In genomic region chr5:97124335-97124734, GRCh38 we compare ENCODE assay signal across 24 cellular contexts. TPM values are rescaled to one million over a fixed set of nuclear protein-coding genes. Genes with fewer than 3 reads are reported as not detected.
DNase-seq lines count a peak whose midpoint lies in the region; ATAC-seq, FAIRE-seq and TF ChIP-seq lines count a peak whose summit lies in the region.
"Had no signal": no experiment of that assay in that cellular context is flagged by ENCODE, and none has a peak within 500 bp of the region (broad histone marks: within the 10 kb centered on the region; RNA-seq: fewer than 3 reads in every experiment).

No MANE protein-coding gene starts in this region.

- no peak for FAIRE-seq in bronchial epithelial cell (lab: Jason Lieb, UNC)

- CTCF ChIA-PET in MCF 10A (lab: Yijun Ruan, JAX) = interaction anchor here (0.9 kb wide), 1 partner anchor 19 kb away, joined by 4 read pairs; the partner anchor contains the start of gene LIX1

- H3K9me3 Mint-ChIP-seq in MCF 10A (ENCODE audit: unreplicated experiment) = no peaks in the 10 kb centered on the region
- H3K9me3 Mint-ChIP-seq: CD4-positive, alpha-beta memory T cell had no signal

- H3K9me3 ChIP-seq in breast epithelium = no peaks in the 10 kb centered on the region
- H3K9me3 ChIP-seq in testis = no peaks in the 10 kb centered on the region
- H3K9me3 ChIP-seq: BLaER1 had no signal

- H3K36me3 Mint-ChIP-seq in MCF 10A (ENCODE audit: insufficient read depth, unreplicated experiment) = no peaks in the 10 kb centered on the region
- H3K36me3 Mint-ChIP-seq: CD4-positive, alpha-beta memory T cell had no signal

- 71 to 80% methylated on average over 2 of the region's 2 CpGs for WGBS in testis, 2 donors

- no peak overlapping the region for H3K4me3 ChIP-seq in breast epithelium
- no peak overlapping the region for H3K4me3 ChIP-seq in bronchial epithelial cell (ENCODE audit: low read depth, low read length)
- no peak overlapping the region for H3K4me3 ChIP-seq in testis
- H3K4me3 ChIP-seq: BLaER1 had no signal

- no peaks in the 10 kb centered on the region for H3K27me3 ChIP-seq in breast epithelium
- H3K27me3 ChIP-seq in bronchial epithelial cell (ENCODE audit: control insufficient read depth, insufficient read depth, low read length) = no peaks in the 10 kb centered on the region
- no peaks in the 10 kb centered on the region for H3K27me3 ChIP-seq in testis
- H3K27me3 ChIP-seq: BLaER1 had no signal

- H3K4me1 Mint-ChIP-seq in MCF 10A (ENCODE audit: insufficient read depth, unreplicated experiment) = no peaks in the 10 kb centered on the region
- H3K4me1 Mint-ChIP-seq: CD4-positive, alpha-beta memory T cell had no signal

- no peak for ATAC-seq in HG02642 (IDR thresholded peaks at IDR 0.05; ENCODE audit: poor library complexity, unreplicated experiment)
- ATAC-seq: Panc1 had no signal

- no peak overlapping the region for H3K4me3 Mint-ChIP-seq in MCF 10A (ENCODE audit: unreplicated experiment)
- H3K4me3 Mint-ChIP-seq: CD4-positive, alpha-beta memory T cell had no signal

- H3K4me1 ChIP-seq in breast epithelium = no peaks in the 10 kb centered on the region
- no peaks in the 10 kb centered on the region for H3K4me1 ChIP-seq in testis

- TF ChIP-seq POLR2A in breast epithelium (IDR thresholded peaks at IDR 0.05) (no peak), testis (IDR thresholded peaks at IDR 0.05) (no peak)

- no peak overlapping the region for H3K27ac ChIP-seq in breast epithelium
- H3K27ac ChIP-seq in testis = no peak overlapping the region
- H3K27ac ChIP-seq: 22Rv1, BLaER1 had no signal

- H3K36me3 ChIP-seq in breast epithelium = no peaks in the 10 kb centered on the region
- H3K36me3 ChIP-seq in bronchial epithelial cell (ENCODE audit: control insufficient read depth, insufficient read depth, low read length) = no peaks in the 10 kb centered on the region
- no peaks in the 10 kb centered on the region for H3K36me3 ChIP-seq in testis (ENCODE audit: low read depth, missing control alignments)
- H3K36me3 ChIP-seq: BLaER1 had no signal

- DNase-seq in MCF 10A (ENCODE audit: unreplicated experiment) (peak; percentile 25), breast epithelium (ENCODE audit: low spot score in 2 of 2) (no peak), bronchial epithelial cell (ENCODE audit: low read depth) (peak; percentile 73), iPS-NIHi7 (ENCODE audit: extremely low spot score) (peak; percentile 45), putamen (ENCODE audit: low spot score) (no peak), testis (no peak), SHP77 treated with DMSO at 0.1 percent for 48 hours (lab: John Stamatoyannopoulos, UW) (no peak)
- DNase-seq: ACHN; CD4-positive, alpha-beta memory T cell; GDM1; GOT3; Kasumi-1; MM.1S; NCI-H1048; NCI-H1436; NCI-H187 treated with DMSO at 0.1 percent for 48 hours; NCI-H2107 had no signal

- H3K27me3 Mint-ChIP-seq in MCF 10A (ENCODE audit: insufficient read depth, unreplicated experiment) = no peaks in the 10 kb centered on the region

- no peak for TF ChIP-seq CTCF in MCF 10A (IDR thresholded peaks at IDR 0.05; ENCODE audit: unreplicated experiment)
- no peak for TF ChIP-seq CTCF in breast epithelium (IDR thresholded peaks at IDR 0.05)
- TF ChIP-seq CTCF in bronchial epithelial cell (IDR thresholded peaks at IDR 0.05; ENCODE audit: insufficient read depth, low read length, severe bottlenecking) = no peak
- TF ChIP-seq CTCF in testis (IDR thresholded peaks at IDR 0.05) = no peak

- BruUV-seq in MCF 10A (replicated peaks; lab: Mats Ljungman, UMichigan) = no TSS peak

- intact Hi-C loops in MCF 10A (cut with micrococcal nuclease) (no loop called here), breast epithelium (cut with DNase I; ENCODE audit: low total_unique reads) (no loop called here), testis (cut with DNase I; ENCODE audit: low total_unique reads) (no loop called here)

- POLR2A ChIA-PET in MCF 10A (lab: Yijun Ruan, JAX) = no interaction called here

- no peak overlapping the region for H3K27ac Mint-ChIP-seq in MCF 10A (ENCODE audit: low read depth, unreplicated experiment)
- H3K27ac Mint-ChIP-seq: CD4-positive, alpha-beta memory T cell had no signal

RNA-seq across cellular contexts. Expression of gene LIX1, which starts 18.1 kb away (rescaled TPM):
- total RNA-seq in MCF 10A (2022) (not detected in 2 replicates), breast epithelium (under 1 TPM in 1 of 3 donors, not detected in 2; 0.15 TPM), bronchial epithelial cell (not detected in 2 replicates), testis (not detected)
- polyA plus RNA-seq in testis (ENCODE audit: insufficient read depth, low read depth, low replicate concordance) = 0.76 TPM
- total RNA-seq: CD4-positive, alpha-beta memory T cell; Daoy; NCI-H460; SK-MEL-5 had no signal
- polyA plus RNA-seq: CD4-positive, alpha-beta memory T cell had no signal

RNA-seq across cellular contexts. Expression of gene RIOK2, which starts 58.7 kb away (rescaled TPM):
- total RNA-seq in MCF 10A (2022) (45.7 and 50.9 TPM in 2 replicates), breast epithelium (10 to 100 TPM; 23.7 to 28.5 (median 28.2) TPM), bronchial epithelial cell (16.1 and 17.6 TPM in 2 replicates), testis (10 to 100 TPM; 20.4 to 26.5 TPM)
- 15.0 TPM for polyA plus RNA-seq in testis (ENCODE audit: insufficient read depth, low read depth, low replicate concordance)

Comparison
In these comparisons a context has a peak if more than half of its experiments do, and no peak if none do; other contexts are left out.
1. DNase-seq: peak in MCF 10A (single experiment), bronchial epithelial cell (single experiment) and iPS-NIHi7 (single experiment); none in breast epithelium (0 of 2), putamen (single experiment), testis (single experiment) and SHP77 treated with DMSO at 0.1 percent for 48 hours (single experiment).